Comparison of ENCODE assay signal across 17 cellular contexts in genomic region chr10:642186-642890, GRCh38. TPM values are rescaled to one million over a fixed set of nuclear protein-coding genes. Genes with fewer than 3 reads are reported as not detected.
A peak's percentile ranks its signal among the peaks of the same experiment; 100 is the strongest.
DNase-seq lines count a peak whose midpoint lies in the region; ATAC-seq and TF ChIP-seq lines count a peak whose summit lies in the region.
"Had no signal": no experiment of that assay in that cellular context is flagged by ENCODE, and none has a peak within 500 bp of the region (broad histone marks: within the 10 kb centered on the region; RNA-seq: fewer than 3 reads in every experiment).

No MANE protein-coding gene starts in this region.

- H4K8ac ChIP-seq in H9 (replicated peaks; ENCODE audit: insufficient read length, low read depth, low read length): no peak overlapping the region

- no peak overlapping the region for H3T11ph ChIP-seq in H9 (ENCODE audit: low read length)

- H3K79me1 ChIP-seq in H9 (ENCODE audit: insufficient read depth, low read depth, low read length, poor library complexity, severe bottlenecking): peaks cover 3% of the 10 kb centered on the region

- H3K23me2 ChIP-seq in H9 (ENCODE audit: insufficient read length, low read depth, low read length, poor library complexity, severe bottlenecking): no peaks in the 10 kb centered on the region

- POLR2A ChIA-PET in WTC11 (lab: Charles Lee): no interaction called here

- no peak overlapping the region for H3K9ac ChIP-seq in H9 (ENCODE audit: extremely low read depth, insufficient read length, low read length)

- WGBS in H9 (ENCODE audit: extremely low coverage, insufficient read length, low lambda C conversion rate): no CpG with 5 or more reads among the region's 16 CpGs
- 92 to 94% methylated on average over 16 of the region's 16 CpGs for WGBS in thyroid gland, 2 donors

- H3K27ac Mint-ChIP-seq in H9 (peak overlapping the region; percentile 7 to 69 (median 9); a peak in 4 of 7 replicates), WTC11 (peak overlapping the region; percentile 92), progenitor cell of endocrine pancreas (peak overlapping the region; percentile 82)
- H3K27ac Mint-ChIP-seq: activated CD4-positive, alpha-beta T cell treated with anti-CD3 and anti-CD28 coated beads, Interleukin-2, amount 10 ng/mL, durations not matched to agents 24 days and 14 days had no signal

- H3K4me2 ChIP-seq in H9 (ENCODE audit: insufficient read depth, insufficient read length, low read length): no peak overlapping the region

- peaks cover 16 to 18% of the 10 kb centered on the region in 2 experiments for H3K4me1 Mint-ChIP-seq in H9
- peaks cover 15% of the 10 kb centered on the region for H3K4me1 Mint-ChIP-seq in WTC11
- peaks cover 14% of the 10 kb centered on the region for H3K4me1 Mint-ChIP-seq in progenitor cell of endocrine pancreas (ENCODE audit: low read depth)
- H3K4me1 Mint-ChIP-seq: activated CD4-positive, alpha-beta T cell treated with anti-CD3 and anti-CD28 coated beads, Interleukin-2, amount 10 ng/mL, durations not matched to agents 24 days and 14 days had no signal

- ATAC-seq in WTC11 (peak; percentile 74), left colon (peak; percentile 99)
- ATAC-seq in activated CD4-positive, CD25-positive, alpha-beta regulatory T cell treated with anti-CD3 and anti-CD28 coated beads, Interleukin-2, amount 50 U/mL, for 24 hours: no peak
- ATAC-seq: foreskin keratinocyte; stimulated activated naive CD8-positive, alpha-beta T cell treated with anti-CD3 and anti-CD28 coated beads, Interleukin-15, Interleukin-2, amounts not matched to agents 100 U/mL and 50 U/mL, for 24 hours had no signal

- H3K4me3 ChIP-seq in thyroid gland (replicated peaks in 1 of 3): no peak overlapping the region
- H3K4me3 ChIP-seq: vagina had no signal

- CTCF ChIA-PET in WTC11 (lab: Charles Lee): no interaction called here

- no peak overlapping the region for H3K56ac ChIP-seq in H9 (ENCODE audit: insufficient read length, low read depth, low read length)

- H3K4me3 Mint-ChIP-seq in H9 (no peak overlapping the region), WTC11 (no peak overlapping the region), progenitor cell of endocrine pancreas (ENCODE audit: low read depth) (no peak overlapping the region)
- H3K4me3 Mint-ChIP-seq: activated CD4-positive, alpha-beta T cell treated with anti-CD3 and anti-CD28 coated beads, Interleukin-2, amount 10 ng/mL, durations not matched to agents 24 days and 14 days; nephron had no signal

- no peaks in the 10 kb centered on the region for H3K36me3 ChIP-seq in thyroid gland
- H3K36me3 ChIP-seq: vagina had no signal

- no peak overlapping the region for H3K23ac ChIP-seq in H9 (ENCODE audit: insufficient read length, low read depth, low read length)

- H3K36me3 Mint-ChIP-seq in H9 (ENCODE audit: insufficient read depth in 1 of 3, low read depth in 3 of 3) (peaks cover 5 to 13% (median 6%) of the 10 kb centered on the region in 3 experiments; a peak in 6 of 7 replicates), WTC11 (peaks cover 8% of the 10 kb centered on the region), progenitor cell of endocrine pancreas (ENCODE audit: insufficient read depth) (peaks cover 7% of the 10 kb centered on the region)

- H2BK20ac ChIP-seq in H9 (ENCODE audit: low read depth, low read length, poor library complexity, severe bottlenecking): no peak overlapping the region

- no peak overlapping the region for H4K91ac ChIP-seq in H9 (ENCODE audit: insufficient read length, low read depth, low read length)

- H3K27me3 Mint-ChIP-seq in H9 (ENCODE audit: low read depth): no peaks in the 10 kb centered on the region
- H3K27me3 Mint-ChIP-seq in WTC11 (ENCODE audit: low read depth): no peaks in the 10 kb centered on the region
- H3K27me3 Mint-ChIP-seq in progenitor cell of endocrine pancreas: no peaks in the 10 kb centered on the region

- H2BK12ac ChIP-seq in H9 (ENCODE audit: insufficient read length, low read depth, low read length): no peak overlapping the region

- H3K4ac ChIP-seq in H9 (ENCODE audit: low read depth, low read length): no peak overlapping the region

- H3K27me3 ChIP-seq in H9 (ENCODE audit: insufficient read depth, low read length) (no peaks in the 10 kb centered on the region), thyroid gland (no peaks in the 10 kb centered on the region)
- H3K27me3 ChIP-seq: foreskin keratinocyte, vagina had no signal

- peaks cover 5% of the 10 kb centered on the region; the same call in 1 of the 2 replicates for H3K79me2 ChIP-seq in H9 (ENCODE audit: insufficient read depth, low read length)

- H2BK5ac ChIP-seq in H9 (ENCODE audit: insufficient read length, low read length): no peak overlapping the region

- H2BK120ac ChIP-seq in H9 (ENCODE audit: low read depth, low read length, poor library complexity, severe bottlenecking): no peak overlapping the region

- H4K20me1 ChIP-seq in H9 (ENCODE audit: control insufficient read depth, insufficient read depth, insufficient read length): no peaks in the 10 kb centered on the region

- H3K9me3 ChIP-seq in H9 (ENCODE audit: control insufficient read depth, low read depth, low read length) (no peaks in the 10 kb centered on the region), thyroid gland (no peaks in the 10 kb centered on the region)
- H3K9me3 ChIP-seq: vagina had no signal

- no peak overlapping the region for H3K14ac ChIP-seq in H9 (ENCODE audit: insufficient read depth, low read length)

- DNase-seq in H9 (no peak), WTC11 (ENCODE audit: low spot score) (no peak), left colon (peak; percentile 74 to 90), progenitor cell of endocrine pancreas (ENCODE audit: low spot score, unreplicated experiment) (no peak), thyroid gland (no peak), CD1c-positive myeloid dendritic cell (ENCODE audit: extremely low spot score) (no peak)
- no peak for DNase-seq in activated CD4-positive, CD25-positive, alpha-beta regulatory T cell (lab: John Stamatoyannopoulos, UW)
- DNase-seq: activated CD4-positive, alpha-beta T cell treated with anti-CD3 and anti-CD28 coated beads, Interleukin-2, amount 10 ng/mL, durations not matched to agents 24 days and 14 days; activated naive CD4-positive, alpha-beta T cell treated with anti-CD3 and anti-CD28 coated beads, Interleukin-2, amount 50 U/mL, for 16 hours; NCI-H2029 treated with DMSO at 0.1 percent for 48 hours; NCI-H524 treated with DMSO at 0.1 percent for 48 hours; stimulated activated naive CD8-positive, alpha-beta T cell treated with anti-CD3 and anti-CD28 coated beads, Interleukin-15, Interleukin-2, amounts not matched to agents 100 U/mL and 50 U/mL, for 24 hours; T-helper 9 cell had no signal

- TF ChIP-seq CTCF in H9 (conservative IDR thresholded peaks at IDR 0.05) (no peak), WTC11 (IDR thresholded peaks at IDR 0.05) (no peak), progenitor cell of endocrine pancreas (IDR thresholded peaks at IDR 0.05; ENCODE audit: unreplicated experiment) (no peak), thyroid gland (IDR thresholded peaks at IDR 0.05) (no peak)

- no peak overlapping the region for H4K5ac ChIP-seq in H9 (ENCODE audit: insufficient read length, low read depth, low read length)

- intact Hi-C loops in left colon (cut with DNase I, micrococcal nuclease): no loop called here
- intact Hi-C loops in thyroid gland (cut with DNase I): no loop called here

- no peaks in the 10 kb centered on the region; the same call in 1 of the 2 replicates for H3K4me1 ChIP-seq in H9 (ENCODE audit: insufficient read depth, low read length)
- peaks cover 7% of the 10 kb centered on the region in 2 donors for H3K4me1 ChIP-seq in thyroid gland

- no peak overlapping the region for H3K18ac ChIP-seq in H9 (ENCODE audit: insufficient read length, low read depth, low read length)

- H2BK15ac ChIP-seq in H9 (ENCODE audit: low read depth, low read length): no peak overlapping the region

- no peak for TF ChIP-seq POLR2A in thyroid gland (IDR thresholded peaks at IDR 0.05)

- H3K9me3 Mint-ChIP-seq in H9 (peaks cover 0 to 9% of the 10 kb centered on the region in 2 experiments; a peak in 3 of 5 replicates), WTC11 (peaks cover 15% of the 10 kb centered on the region), progenitor cell of endocrine pancreas (ENCODE audit: low read depth) (peaks cover 5% of the 10 kb centered on the region)
- H3K9me3 Mint-ChIP-seq: activated CD4-positive, alpha-beta T cell treated with anti-CD3 and anti-CD28 coated beads, Interleukin-2, amount 10 ng/mL, durations not matched to agents 24 days and 14 days had no signal

- no peak overlapping the region for H3K27ac ChIP-seq in H9 (ENCODE audit: insufficient read length, low read depth, low read length)
- no peak overlapping the region for H3K27ac ChIP-seq in thyroid gland
- H3K27ac ChIP-seq: foreskin keratinocyte, vagina had no signal

- no peak overlapping the region for H2AFZ ChIP-seq in H9 (ENCODE audit: low read length)

- no peak overlapping the region for H2AK5ac ChIP-seq in H9 (ENCODE audit: insufficient read length, low read length)

TF ChIP-seq in WTC11, 78 proteins besides CTCF, POLR2A, EP300 and RAD21 (continues in another document):
- TF ChIP-seq TP53 (CRISPR knock-in tag; IDR thresholded peaks at IDR 0.05) (no peak), TEAD1 (CRISPR knock-in tag; IDR thresholded peaks at IDR 0.05) (no peak)

RNA-seq across cellular contexts. Expression of gene DIP2C, which starts 47.1 kb away (rescaled TPM):
- total RNA-seq in H9 (2021) (7.6 and 7.9 TPM in 2 replicates), WTC11 (2021) (10.9 to 11.0 TPM (median 11.0 TPM) in 3 replicates), left colon (10 to 100 TPM; 11.0 to 12.2 TPM), progenitor cell of endocrine pancreas (26.3 and 27.2 TPM in 2 replicates), thyroid gland (10 to 100 TPM; 11.4 to 14.6 (median 12.3) TPM)

Comparison
In these comparisons a context has a peak if more than half of its experiments do, and no peak if none do; other contexts are left out.
1. DNase-seq: peak in left colon (2 of 2); none in H9 (single experiment), WTC11 (single experiment), progenitor cell of endocrine pancreas (single experiment), activated CD4-positive, CD25-positive, alpha-beta regulatory T cell (0 of 4), thyroid gland (0 of 2) and CD1c-positive myeloid dendritic cell (single experiment).
2. H3K27ac Mint-ChIP-seq: peak in every context shown above with its lines; median percentile 92 in WTC11; 82 in progenitor cell of endocrine pancreas; 9 in H9.
3. ATAC-seq: peak in WTC11 (single experiment) and left colon (single experiment); none in activated CD4-positive, CD25-positive, alpha-beta regulatory T cell treated with anti-CD3 and anti-CD28 coated beads, Interleukin-2, amount 50 U/mL, for 24 hours (0 of 2).